ENCODE assay signal across 1 cellular context in genomic region chr2:11938196-11938595, GRCh38.
TF ChIP-seq lines count a peak whose summit lies in the region.

No MANE protein-coding gene starts in this region.

TF ChIP-seq in GM23338, 12 proteins besides CTCF, POLR2A, EP300 and RAD21 (continued from another document):
- TF ChIP-seq ZNF462 (CRISPR knock-in tag; IDR thresholded peaks at IDR 0.05) (no peak), ZNF331 (CRISPR knock-in tag; IDR thresholded peaks at IDR 0.05; ENCODE audit: low read depth) (no peak), EZH2 (IDR thresholded peaks at IDR 0.05; ENCODE audit: low read depth, unreplicated experiment) (no peak), POLR2AphosphoS5 (IDR thresholded peaks at IDR 0.05; ENCODE audit: low read depth) (no peak), JUNB (IDR thresholded peaks at IDR 0.05; ENCODE audit: unreplicated experiment) (no peak)
- TF ChIP-seq, protein P1, sequence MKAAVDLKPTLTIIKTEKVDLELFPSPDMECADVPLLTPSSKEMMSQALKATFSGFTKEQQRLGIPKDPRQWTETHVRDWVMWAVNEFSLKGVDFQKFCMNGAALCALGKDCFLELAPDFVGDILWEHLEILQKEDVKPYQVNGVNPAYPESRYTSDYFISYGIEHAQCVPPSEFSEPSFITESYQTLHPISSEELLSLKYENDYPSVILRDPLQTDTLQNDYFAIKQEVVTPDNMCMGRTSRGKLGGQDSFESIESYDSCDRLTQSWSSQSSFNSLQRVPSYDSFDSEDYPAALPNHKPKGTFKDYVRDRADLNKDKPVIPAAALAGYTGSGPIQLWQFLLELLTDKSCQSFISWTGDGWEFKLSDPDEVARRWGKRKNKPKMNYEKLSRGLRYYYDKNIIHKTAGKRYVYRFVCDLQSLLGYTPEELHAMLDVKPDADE (IDR thresholded peaks at IDR 0.05) = no peak
